1 cellular context compared by ENCODE assay signal in genomic region chr1:42179900-42180329, GRCh38.
TF ChIP-seq lines count a peak whose summit lies in the region.

No MANE protein-coding gene starts in this region.

TF ChIP-seq in K562, 482 proteins besides CTCF, POLR2A, EP300 and RAD21:
- TF ChIP-seq ATF3 (IDR thresholded peaks at IDR 0.05) = peak; percentile 22; the same call in 1 of the 2 replicates
- TF ChIP-seq ATF3 (CRISPR knock-in tag; conservative IDR thresholded peaks at IDR 0.05) = no peak
- no peak for TF ChIP-seq ZNF785 (CRISPR knock-in tag; IDR thresholded peaks at IDR 0.05)
- TF ChIP-seq CEBPZ (IDR thresholded peaks at IDR 0.05; ENCODE audit: borderline replicate concordance, low read depth, low read length) = no peak
- TF ChIP-seq JUN (IDR thresholded peaks at IDR 0.05; ENCODE audit: borderline replicate concordance, low read depth, low read length) = no peak
- TF ChIP-seq JUN (CRISPR knock-in tag; IDR thresholded peaks at IDR 0.05; ENCODE audit: borderline replicate concordance) = no peak
- TF ChIP-seq POLR2H (tag; IDR thresholded peaks at IDR 0.05; ENCODE audit: low read depth) = no peak
